10 cellular contexts compared by ENCODE assay signal in genomic region chr16:48188449-48189102, GRCh38. TPM values are rescaled to one million over a fixed set of nuclear protein-coding genes. Genes with fewer than 3 reads are reported as not detected.
DNase-seq lines count a peak whose midpoint lies in the region; ATAC-seq and TF ChIP-seq lines count a peak whose summit lies in the region.
"Had no signal": no experiment of that assay in that cellular context is flagged by ENCODE, and none has a peak within 500 bp of the region (broad histone marks: within the 10 kb centered on the region; RNA-seq: fewer than 3 reads in every experiment).

No MANE protein-coding gene starts in this region.

- H2AFZ ChIP-seq in OCI-LY3 (ENCODE audit: low read depth, low read length): no peak overlapping the region

- TF ChIP-seq CTCF in A673 (conservative IDR thresholded peaks at IDR 0.05; ENCODE audit: low read depth, low read length): no peak
- TF ChIP-seq CTCF in OCI-LY3 (IDR thresholded peaks at IDR 0.05; ENCODE audit: low read depth, low read length): no peak

- CTCF ChIA-PET in A673 (lab: Charles Lee): no interaction called here

- ATAC-seq in GM19035 (IDR thresholded peaks at IDR 0.05; ENCODE audit: unreplicated experiment) (peak; percentile 86), HG02973 (IDR thresholded peaks at IDR 0.05; ENCODE audit: unreplicated experiment) (peak; percentile 97), left colon (no peak)
- ATAC-seq: activated T-cell treated with anti-CD3 and anti-CD28 coated beads, Interleukin-2, amount 50 U/mL, for 4 hours had no signal

- DNase-seq in A673 (ENCODE audit: low spot score) (peak; percentile 10), left colon (no peak), activated gamma-delta T cell treated with Interleukin-2 at 50 U/mL for 16 hours (no peak), germinal center (ENCODE audit: low spot score) (no peak)
- no peak for DNase-seq in activated T-cell treated with anti-CD3 and anti-CD28 coated beads, Interleukin-2, amount 50 U/mL, for 48 hours
- DNase-seq: activated T-cell treated with anti-CD3 and anti-CD28 coated beads, Interleukin-2, amount 50 U/mL, for 4 hours had no signal

- H3K4me2 ChIP-seq in OCI-LY3 (ENCODE audit: low read length): peak overlapping the region; percentile 61

- no peak overlapping the region for H3K9ac ChIP-seq in OCI-LY3 (ENCODE audit: low read length)

- intact Hi-C loops in A673 (cut with micrococcal nuclease; ENCODE audit: unreplicated experiment) (no loop called here), left colon (cut with DNase I, micrococcal nuclease) (no loop called here)

- H3K27me3 ChIP-seq in A673 (replicated peaks; ENCODE audit: insufficient read depth, low read depth, low read length, poor library complexity) (no peaks in the 10 kb centered on the region), OCI-LY3 (ENCODE audit: low read depth, low read length) (peaks cover 88% of the 10 kb centered on the region)

- H3K27ac ChIP-seq in A673 (ENCODE audit: low read depth, low read length, poor library complexity, severe bottlenecking): no peak overlapping the region
- H3K27ac ChIP-seq in OCI-LY3 (ENCODE audit: low read length): no peak overlapping the region

- no peaks in the 10 kb centered on the region for H3K36me3 ChIP-seq in A673 (ENCODE audit: insufficient read depth, low read length, poor library complexity, severe bottlenecking)
- H3K36me3 ChIP-seq in OCI-LY3 (replicated peaks; ENCODE audit: low read depth, low read length): no peaks in the 10 kb centered on the region

- H3K9me3 ChIP-seq in A673 (ENCODE audit: low read depth, low read length, poor library complexity, severe bottlenecking): no peaks in the 10 kb centered on the region
- no peaks in the 10 kb centered on the region for H3K9me3 ChIP-seq in OCI-LY3 (ENCODE audit: insufficient read depth, low read length)

- H3K4me3 ChIP-seq in A673 (ENCODE audit: low read depth, low read length, poor library complexity, severe bottlenecking) (no peak overlapping the region), OCI-LY3 (ENCODE audit: low read length) (peak overlapping the region; percentile 30; the same call in 1 of the 2 replicates)

- H3K79me2 ChIP-seq in OCI-LY3 (ENCODE audit: low read length): no peaks in the 10 kb centered on the region

- peaks cover 37% of the 10 kb centered on the region for H4K20me1 ChIP-seq in OCI-LY3 (ENCODE audit: insufficient read depth, low read length)

- no TSS peak for BruUV-seq in A673 (replicated peaks; lab: Mats Ljungman, UMichigan)

- H3K4me1 ChIP-seq in A673 (ENCODE audit: insufficient read depth, low read length, poor library complexity, severe bottlenecking) (no peaks in the 10 kb centered on the region), OCI-LY3 (ENCODE audit: low read length) (peaks cover 19% of the 10 kb centered on the region)

- POLR2A ChIA-PET in A673 (lab: Charles Lee; ENCODE audit: low non-redundant PET): no interaction called here

RNA-seq across cellular contexts. Expression of gene ABCC12, which starts 32.8 kb away (rescaled TPM):
- not detected in 2 replicates for total RNA-seq in A673 (2021)
- total RNA-seq in left colon: not detected
- total RNA-seq: activated T-cell treated with anti-CD3 and anti-CD28 coated beads, Interleukin-2, amount 50 U/mL, for 4 hours had no signal

RNA-seq across cellular contexts. Expression of gene LONP2, which starts 55.5 kb away (rescaled TPM):
- 48.8 and 49.4 TPM in 2 replicates for total RNA-seq in A673 (2021)
- total RNA-seq in left colon: 10 to 100 TPM; 62.8 to 64.1 TPM

RNA-seq across cellular contexts. Expression of gene ABCC11, which starts 58.8 kb away (rescaled TPM):
- total RNA-seq in A673 (2021): 0.13 TPM in 1 of 2 replicates, not detected in the other
- total RNA-seq in left colon: under 1 TPM; 0.34 to 0.61 TPM
- total RNA-seq: RPMI7951 had no signal
